Comparison of ENCODE assay signal across 25 cellular contexts in the genomic region with DNA sequence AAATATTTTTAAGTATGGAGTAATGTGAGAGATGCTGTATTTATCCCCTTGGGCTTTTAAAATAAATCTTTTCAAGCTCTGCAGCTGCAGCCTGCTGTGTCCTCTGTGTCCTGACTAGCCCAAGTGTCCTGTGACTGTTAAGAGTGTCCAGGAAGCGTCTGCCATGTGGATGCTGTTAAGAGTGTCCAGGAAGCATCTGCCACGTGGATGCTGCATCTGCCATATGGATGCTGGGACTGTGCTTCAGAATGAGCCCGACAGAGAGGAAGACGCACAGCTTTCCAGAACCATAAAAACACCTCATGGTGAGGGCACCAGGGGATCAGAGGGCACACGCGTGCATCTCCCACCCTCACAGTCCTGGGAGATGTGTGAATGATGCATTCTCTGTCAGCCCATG.
"Had no signal": no experiment of that assay in that cellular context is flagged by ENCODE, and none has a peak within 500 bp of the region (broad histone marks: within the 10 kb centered on the region; RNA-seq: fewer than 3 reads in every experiment).

No MANE protein-coding gene starts in this region.

- H3K36me3 ChIP-seq: MG63, SJSA1 had no signal

- H3K36me3 Mint-ChIP-seq: T-cell had no signal

- H3K27me3 ChIP-seq: MG63 had no signal

- H3K4me1 ChIP-seq: SJSA1 had no signal

- H3K27ac ChIP-seq: HL-60, SJSA1 had no signal

- H3K4me1 Mint-ChIP-seq: T-cell had no signal

- H3K27ac Mint-ChIP-seq: T-cell had no signal

- H3K4me3 Mint-ChIP-seq: T-cell had no signal

- DNase-seq: Karpas-422, KG1, MG63, NCI-H1092, NCI-H1105 treated with DMSO at 0.1 percent for 48 hours, NCI-H1417 treated with DMSO at 0.1 percent for 48 hours, NCI-H146, NCI-H1694 treated with DMSO at 0.1 percent for 48 hours, NCI-H1930, NCI-H2081, NCI-H2107, NCI-H2171, NCI-H226, NCI-H446, NCI-H510A, NCI-H524 treated with DMSO at 0.1 percent for 48 hours, NCI-H69, NCI-H774, Right ventricle myocardium superior, RPMI8226, SIG-M5, SW 1271, T-cell had no signal

- H3K9me3 ChIP-seq: MG63, SJSA1 had no signal

- H3K4me3 ChIP-seq: MG63, SJSA1 had no signal

- ATAC-seq: T-cell had no signal
